17 cellular contexts compared by ENCODE assay signal in the genomic region with DNA sequence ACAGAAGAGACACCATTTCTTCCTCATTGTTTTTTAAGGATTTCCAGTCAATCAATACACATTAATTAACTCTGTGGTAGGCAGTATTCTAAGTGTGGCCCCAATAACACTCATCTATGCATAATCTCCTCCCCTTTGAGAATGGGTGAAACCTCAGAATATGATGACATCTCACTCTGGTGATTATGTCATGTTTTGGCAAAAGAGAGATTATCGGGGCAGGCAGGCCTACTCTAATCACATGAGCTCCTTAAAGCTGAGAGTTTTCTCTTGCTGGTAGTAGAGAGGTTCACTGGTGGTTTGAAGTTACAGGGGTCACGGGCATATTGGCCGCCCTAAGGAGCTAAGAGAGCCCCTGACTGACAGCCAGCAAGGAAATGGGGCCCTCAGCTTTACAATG. TPM values are rescaled to one million over a fixed set of nuclear protein-coding genes. Genes with fewer than 3 reads are reported as not detected.
DNase-seq lines count a peak whose midpoint lies in the region; ATAC-seq and TF ChIP-seq lines count a peak whose summit lies in the region.
"Had no signal": no experiment of that assay in that cellular context is flagged by ENCODE, and none has a peak within 500 bp of the region (broad histone marks: within the 10 kb centered on the region; RNA-seq: fewer than 3 reads in every experiment).

No MANE protein-coding gene starts in this region.

- no peaks in the 10 kb centered on the region for H3K9me3 Mint-ChIP-seq in mesothelial cell of epicardium
- H3K9me3 Mint-ChIP-seq: nephron had no signal

- no peak for TF ChIP-seq CTCF in mesothelial cell of epicardium (IDR thresholded peaks at IDR 0.05; ENCODE audit: unreplicated experiment)

- H3K4me1 Mint-ChIP-seq in mesothelial cell of epicardium = no peaks in the 10 kb centered on the region
- H3K4me1 Mint-ChIP-seq: nephron had no signal

- DNase-seq in activated CD4-positive, CD25-positive, alpha-beta regulatory T cell (lab: John Stamatoyannopoulos, UW) = no peak
- DNase-seq in OCI-M1 (lab: John Stamatoyannopoulos, UW) = peak; percentile 24
- peak; percentile 29 for DNase-seq in fibroblast of peridontal ligament (ENCODE audit: extremely low read depth)
- DNase-seq in stromal cell of bone marrow (ENCODE audit: low read depth) = peak; percentile 36
- no peak for DNase-seq in mesothelial cell of epicardium (ENCODE audit: low spot score in 2 of 2, unreplicated experiment in 2 of 2)
- DNase-seq in NCI-H2081 (lab: John Stamatoyannopoulos, UW) = no peak
- no peak for DNase-seq in KG1 (lab: John Stamatoyannopoulos, UW)
- DNase-seq: amniotic stem cell; central memory CD4-positive, alpha-beta T cell; effector CD8-positive, alpha-beta T cell; mesendoderm; NCI-H1694 treated with DMSO at 0.1 percent for 48 hours; NCI-H524 treated with DMSO at 0.1 percent for 48 hours; T-helper 17 cell; transverse colon had no signal

- no peak overlapping the region for H3K4me3 Mint-ChIP-seq in mesothelial cell of epicardium
- H3K4me3 Mint-ChIP-seq: nephron, T-helper 17 cell had no signal

- no peaks in the 10 kb centered on the region for H3K27me3 Mint-ChIP-seq in mesothelial cell of epicardium (ENCODE audit: low read depth)
- H3K27me3 Mint-ChIP-seq: T-helper 17 cell had no signal

- no peaks in the 10 kb centered on the region for H3K36me3 Mint-ChIP-seq in mesothelial cell of epicardium

- H3K27ac Mint-ChIP-seq in mesothelial cell of epicardium = no peak overlapping the region
- H3K27ac Mint-ChIP-seq: nephron, T-helper 17 cell had no signal

- ATAC-seq in activated CD4-positive, CD25-positive, alpha-beta regulatory T cell treated with anti-CD3 and anti-CD28 coated beads, Interleukin-2, amount 50 U/mL, for 24 hours = peak; percentile 27 to 67
- ATAC-seq: T-helper 17 cell had no signal

RNA-seq across cellular contexts. Expression of a gene that starts 7.1 kb away (rescaled TPM):
- total RNA-seq in mesothelial cell of epicardium = 52.2 to 54.2 TPM (median 52.5 TPM) in 3 replicates

RNA-seq across cellular contexts. Expression of a gene that starts 38.6 kb away (rescaled TPM):
- total RNA-seq in mesothelial cell of epicardium = 32.3 to 36.3 TPM (median 34.0 TPM) in 3 replicates

Comparison
In these comparisons a context has a peak if more than half of its experiments do, and no peak if none do; other contexts are left out.
1. DNase-seq: peak in OCI-M1 (single experiment), fibroblast of peridontal ligament (single experiment) and stromal cell of bone marrow (single experiment); none in activated CD4-positive, CD25-positive, alpha-beta regulatory T cell (0 of 4), mesothelial cell of epicardium (0 of 2), NCI-H2081 (0 of 2) and KG1 (single experiment).